ENCODE assay signal across 28 cellular contexts in the genomic region with DNA sequence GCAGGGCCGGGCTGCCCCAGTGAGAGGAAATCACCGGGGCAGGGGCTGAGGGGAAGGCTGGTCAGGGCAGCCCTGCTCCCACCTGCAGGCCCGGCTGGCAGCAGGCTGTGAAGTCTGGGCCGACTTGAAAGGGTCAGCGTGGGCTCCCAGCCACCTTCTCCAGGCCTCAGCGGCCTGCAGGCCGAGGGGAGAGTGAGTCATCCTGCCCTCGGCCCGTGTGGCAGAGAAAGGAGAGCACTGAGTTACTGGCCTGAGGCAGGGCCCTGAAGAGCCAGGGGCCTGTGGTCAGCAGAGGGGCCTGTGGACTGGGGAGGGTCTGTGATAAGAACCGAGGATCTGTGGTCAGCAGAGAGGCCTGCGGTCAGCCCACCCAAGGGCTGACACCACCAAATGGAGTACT.
DNase-seq lines count a peak whose midpoint lies in the region; ATAC-seq and TF ChIP-seq lines count a peak whose summit lies in the region.
"Had no signal": no experiment of that assay in that cellular context is flagged by ENCODE, and none has a peak within 500 bp of the region (broad histone marks: within the 10 kb centered on the region; RNA-seq: fewer than 3 reads in every experiment).

No MANE protein-coding gene starts in this region.

- H3K4me1 Mint-ChIP-seq in MCF 10A (ENCODE audit: insufficient read depth, unreplicated experiment), result peaks cover 5% of the 10 kb centered on the region
- H3K4me1 Mint-ChIP-seq: IgD-negative memory B cell had no signal

- H3K9me3 ChIP-seq in mammary epithelial cell (replicated peaks; ENCODE audit: insufficient read depth, low read length) (peaks cover 25% of the 10 kb centered on the region), lower lobe of right lung (no peaks in the 10 kb centered on the region), aorta (ENCODE audit: control insufficient read depth, low read length) (no peaks in the 10 kb centered on the region), testis (no peaks in the 10 kb centered on the region)
- H3K9me3 ChIP-seq: BE2C, mucosa of descending colon, tibial nerve had no signal

- POLR2A ChIA-PET in MCF 10A (lab: Yijun Ruan, JAX), result no interaction called here

- H2AFZ ChIP-seq in mammary epithelial cell (ENCODE audit: low read depth, low read length), result no peak overlapping the region
- H2AFZ ChIP-seq: GM23338, neural progenitor cell had no signal

- intact Hi-C loops in MCF 10A (cut with micrococcal nuclease), result no loop called here
- intact Hi-C loops in mammary epithelial cell (cut with micrococcal nuclease), result no loop called here
- intact Hi-C loops in lower lobe of right lung (cut with DNase I), result no loop called here
- intact Hi-C loops in aorta (cut with DNase I), result no loop called here
- intact Hi-C loops in testis (cut with DNase I; ENCODE audit: low total_unique reads), result no loop called here

- H4K20me1 ChIP-seq in mammary epithelial cell (ENCODE audit: insufficient read depth, low read length), result no peaks in the 10 kb centered on the region

- H3K36me3 Mint-ChIP-seq in MCF 10A (ENCODE audit: insufficient read depth, unreplicated experiment), result no peaks in the 10 kb centered on the region
- H3K36me3 Mint-ChIP-seq: IgD-negative memory B cell, neural progenitor cell had no signal

- in situ Hi-C loops in mammary epithelial cell (cut with MboI; ENCODE audit: low sequenced_read_pairs in 2 of 2), result no loop called here

- no peaks in the 10 kb centered on the region for H3K27me3 ChIP-seq in mammary epithelial cell (ENCODE audit: insufficient read depth, low read length)
- H3K27me3 ChIP-seq in lower lobe of right lung (ENCODE audit: low read depth), result no peaks in the 10 kb centered on the region
- H3K27me3 ChIP-seq in aorta (ENCODE audit: control insufficient read depth in 1 of 2, insufficient read depth in 2 of 2, low read length in 1 of 2), result no peaks in the 10 kb centered on the region
- no peaks in the 10 kb centered on the region for H3K27me3 ChIP-seq in testis
- H3K27me3 ChIP-seq: BE2C, cardiac muscle cell, neural progenitor cell, tibial nerve had no signal

- no peaks in the 10 kb centered on the region for H3K4me1 ChIP-seq in mammary epithelial cell (ENCODE audit: insufficient read depth, low read length)
- H3K4me1 ChIP-seq in lower lobe of right lung, result no peaks in the 10 kb centered on the region
- H3K4me1 ChIP-seq in aorta (ENCODE audit: control insufficient read depth in 1 of 2, insufficient read depth in 2 of 2, low read length in 2 of 2), result no peaks in the 10 kb centered on the region
- peaks cover 26% of the 10 kb centered on the region for H3K4me1 ChIP-seq in testis
- H3K4me1 ChIP-seq: BE2C, neural progenitor cell had no signal

- no peak overlapping the region for H3K9ac ChIP-seq in mammary epithelial cell (ENCODE audit: insufficient read depth, low read length)
- H3K9ac ChIP-seq: neural progenitor cell had no signal

- no peak overlapping the region for H3K4me2 ChIP-seq in mammary epithelial cell (ENCODE audit: insufficient read depth, low read depth, low read length)
- H3K4me2 ChIP-seq: GM23338, neural progenitor cell had no signal

- H3K36me3 ChIP-seq in mammary epithelial cell (ENCODE audit: insufficient read depth, low read length) (no peaks in the 10 kb centered on the region), lower lobe of right lung (no peaks in the 10 kb centered on the region), aorta (ENCODE audit: control insufficient read depth in 1 of 2, insufficient read depth in 2 of 2, low read length in 1 of 2) (no peaks in the 10 kb centered on the region), testis (ENCODE audit: low read depth, missing control alignments) (no peaks in the 10 kb centered on the region)
- H3K36me3 ChIP-seq: BE2C, cardiac muscle cell, neural progenitor cell, tibial nerve had no signal

- ATAC-seq in lower lobe of right lung, result peak; percentile 24 to 51
- ATAC-seq in aorta (ENCODE audit: low FRiP score), result peak; percentile 44
- ATAC-seq in GM18519 (IDR thresholded peaks at IDR 0.05; ENCODE audit: low FRiP score, unreplicated experiment), result no peak
- ATAC-seq: activated T-cell treated with anti-CD3 and anti-CD28 coated beads, Interleukin-2, amount 50 U/mL, for 4 hours; GM23338; mucosa of descending colon had no signal

- no peak overlapping the region for H3K27ac Mint-ChIP-seq in MCF 10A (ENCODE audit: low read depth, unreplicated experiment)
- H3K27ac Mint-ChIP-seq: dendritic cell treated with granulocyte-macrophage colony-stimulating factor and Interleukin-4, amounts not matched to agents 40 ng/mL and 50 ng/mL, for 4 days; GM23338; IgD-negative memory B cell; progenitor cell of endocrine pancreas had no signal

- no peak for TF ChIP-seq POLR2A in testis (IDR thresholded peaks at IDR 0.05)

- dilution Hi-C loops in mammary epithelial cell (cut with HindIII; ENCODE audit: low sequenced_read_pairs), result no loop called here

- H3K4me3 ChIP-seq in mammary epithelial cell (replicated peaks in 1 of 3; ENCODE audit: insufficient read depth in 1 of 3, low read depth in 2 of 3, low read length in 3 of 3) (no peak overlapping the region), lower lobe of right lung (no peak overlapping the region), aorta (ENCODE audit: low read length in 2 of 2) (no peak overlapping the region), testis (no peak overlapping the region)
- H3K4me3 ChIP-seq: cardiac muscle cell, GM23338, mucosa of descending colon, neural progenitor cell, tibial nerve had no signal

- H3K27me3 Mint-ChIP-seq in MCF 10A (ENCODE audit: insufficient read depth, unreplicated experiment), result peaks cover 42% of the 10 kb centered on the region
- H3K27me3 Mint-ChIP-seq: dendritic cell treated with granulocyte-macrophage colony-stimulating factor and Interleukin-4, amounts not matched to agents 40 ng/mL and 50 ng/mL, for 4 days had no signal

- TF ChIP-seq CTCF in MCF 10A (IDR thresholded peaks at IDR 0.05; ENCODE audit: unreplicated experiment) (no peak), mammary epithelial cell (conservative IDR thresholded peaks at IDR 0.05 in 1 of 2, IDR thresholded peaks at IDR 0.05 in 1 of 2; ENCODE audit: extremely low read depth in 1 of 2, insufficient read depth in 1 of 2, low read depth in 1 of 2, low read length in 2 of 2) (no peak), lower lobe of right lung (IDR thresholded peaks at IDR 0.05) (no peak), testis (IDR thresholded peaks at IDR 0.05) (no peak)

- no peaks in the 10 kb centered on the region for H3K9me3 Mint-ChIP-seq in MCF 10A (ENCODE audit: unreplicated experiment)
- H3K9me3 Mint-ChIP-seq: activated T-cell treated with anti-CD3 and anti-CD28 coated beads, Interleukin-2, amount 50 U/mL, for 4 hours had no signal

- CTCF ChIA-PET in MCF 10A (lab: Yijun Ruan, JAX), result no interaction called here
- CTCF ChIA-PET in mammary epithelial cell (lab: Charles Lee; ENCODE audit: low non-redundant PET), result no interaction called here

- H3K79me2 ChIP-seq in mammary epithelial cell (ENCODE audit: insufficient read depth, low read length), result no peaks in the 10 kb centered on the region

- 30% methylated on average over 4 of the region's 11 CpGs for WGBS in mammary epithelial cell (ENCODE audit: low coverage, missing lambda C conversion rate)
- WGBS in aorta, 2 donors, result 60 to 65% methylated on average over 11 of the region's 11 CpGs
- 63 to 80% methylated on average over 6 to 11 of the region's 11 CpGs for WGBS in testis, 2 donors

- no peak overlapping the region for H3K27ac ChIP-seq in mammary epithelial cell (ENCODE audit: insufficient read depth, low read depth, low read length)
- no peak overlapping the region for H3K27ac ChIP-seq in lower lobe of right lung
- H3K27ac ChIP-seq in aorta (ENCODE audit: low read depth in 1 of 2, low read length in 2 of 2), result no peak overlapping the region
- no peak overlapping the region for H3K27ac ChIP-seq in testis
- H3K27ac ChIP-seq: cardiac muscle cell, neural progenitor cell, tibial nerve had no signal

- no peak overlapping the region for H3K4me3 Mint-ChIP-seq in MCF 10A (ENCODE audit: unreplicated experiment)
- H3K4me3 Mint-ChIP-seq: activated T-cell treated with anti-CD3 and anti-CD28 coated beads, Interleukin-2, amount 50 U/mL, for 4 hours; dendritic cell treated with granulocyte-macrophage colony-stimulating factor and Interleukin-4, amounts not matched to agents 40 ng/mL and 50 ng/mL, for 4 days; GM23338; IgD-negative memory B cell; neural progenitor cell had no signal

- DNase-seq in MCF 10A (ENCODE audit: unreplicated experiment) (peak; percentile 14), mammary epithelial cell (no peak), amniotic epithelial cell (ENCODE audit: low read depth) (peak; percentile 19), lower lobe of right lung (no peak), aorta (no peak), testis (no peak), NCI-H146 (lab: John Stamatoyannopoulos, UW) (no peak)
- DNase-seq: 8988T; activated CD8-positive, alpha-beta memory T cell treated with anti-CD3 and anti-CD28 coated beads for 24 hours; activated naive CD4-positive, alpha-beta T cell treated with Interleukin-2 at 50 U/mL for 16 hours; activated T-cell treated with anti-CD3 and anti-CD28 coated beads, Interleukin-2, amount 50 U/mL, for 4 hours; amniotic stem cell; BE2C; DND-41; mucosa of descending colon; NCI-H774; SHP77; small intestine; stimulated activated CD4-positive, alpha-beta T cell treated with anti-CD3 and anti-CD28 coated beads, Interleukin-2, amount 100 ng/mL, for 48 hours; stimulated activated naive CD4-positive, alpha-beta T cell treated with Interleukin-2 at 50 U/mL for 16 hours had no signal

- BruUV-seq in MCF 10A (replicated peaks; lab: Mats Ljungman, UMichigan), result no TSS peak
- no TSS peak for BruUV-seq in mammary epithelial cell (replicated peaks; lab: Mats Ljungman, UMichigan)

Comparison
In these comparisons a context has a peak if more than half of its experiments do, and no peak if none do; other contexts are left out.
1. DNase-seq: peak in MCF 10A (single experiment) and amniotic epithelial cell (single experiment); none in mammary epithelial cell (single experiment), lower lobe of right lung (single experiment), aorta (0 of 2), testis (single experiment) and NCI-H146 (single experiment).